In genomic region chr16:58716468-58716867, GRCh38 we compare ENCODE assay signal across 21 cellular contexts.
"Had no signal": no experiment of that assay in that cellular context is flagged by ENCODE, and none has a peak within 500 bp of the region (broad histone marks: within the 10 kb centered on the region; RNA-seq: fewer than 3 reads in every experiment).

No MANE protein-coding gene starts in this region.

- H3K4me2 ChIP-seq: hepatocyte, neural progenitor cell had no signal

- H3K4me3 ChIP-seq: dorsolateral prefrontal cortex, hepatocyte, neural progenitor cell, prostate gland, right lobe of liver, thoracic aorta, transverse colon had no signal

- ATAC-seq: esophagus mucosa; natural killer cell treated with Interleukin-12 subunit alpha and Interleukin-12 subunit beta and Interleukin-15 and Interleukin-18, amount 100 ng/mL, for 72 hours; right lobe of liver; stimulated activated memory B cell treated with anti-CD40 and anti-IgM and Interleukin-4, amounts not matched to agents 10 μg/mL and 1 μg/mL and 100 μg/mL, for 72 hours; stimulated activated naive CD8-positive, alpha-beta T cell treated with anti-CD3 and anti-CD28 coated beads, Interleukin-15, amount 100 ng/mL, for 72 hours had no signal

- DNase-seq: cortex of kidney; dorsolateral prefrontal cortex; effector CD8-positive, alpha-beta T cell; midbrain; occipital lobe; right lobe of liver; stimulated activated CD4-positive, alpha-beta T cell treated with anti-CD3 and anti-CD28 coated beads, Interleukin-4, amount 100 ng/mL, for 1 hour; stimulated activated CD8-positive, alpha-beta memory T cell treated with anti-CD3 and anti-CD28 coated beads, Interleukin-4, amount 100 ng/mL, for 48 hours; stimulated activated naive CD8-positive, alpha-beta T cell treated with anti-CD3 and anti-CD28 coated beads, Interleukin-15, amount 100 ng/mL, for 72 hours; substantia nigra; transverse colon had no signal

- H3K4me1 ChIP-seq: neural progenitor cell, parathyroid adenoma, prostate gland, transverse colon had no signal

- H3K27me3 Mint-ChIP-seq: central memory CD8-positive, alpha-beta T cell; memory B cell; natural killer cell treated with Interleukin-12 subunit alpha and Interleukin-12 subunit beta and Interleukin-15 and Interleukin-18, amount 100 ng/mL, for 72 hours; stimulated activated memory B cell treated with anti-CD40 and anti-IgM and Interleukin-4, amounts not matched to agents 10 μg/mL and 1 μg/mL and 100 μg/mL, for 72 hours; stimulated activated naive CD8-positive, alpha-beta T cell treated with anti-CD3 and anti-CD28 coated beads, Interleukin-15, amount 100 ng/mL, for 72 hours had no signal

- H3K27ac Mint-ChIP-seq: memory B cell; neural progenitor cell; stimulated activated memory B cell treated with anti-CD40 and anti-IgM and Interleukin-4, amounts not matched to agents 10 μg/mL and 1 μg/mL and 100 μg/mL, for 72 hours had no signal

- H3K36me3 ChIP-seq: neural progenitor cell had no signal

- H3K27me3 ChIP-seq: dorsolateral prefrontal cortex, hepatocyte, neural progenitor cell, right lobe of liver, transverse colon had no signal

- H2AFZ ChIP-seq: hepatocyte, neural progenitor cell, parathyroid adenoma had no signal

- H3K9me3 ChIP-seq: prostate gland, right lobe of liver, thoracic aorta, transverse colon had no signal

- H3K27ac ChIP-seq: dorsolateral prefrontal cortex, hepatocyte, neural progenitor cell, parathyroid adenoma, prostate gland, thoracic aorta, transverse colon had no signal

- H3K9me3 Mint-ChIP-seq: central memory CD8-positive, alpha-beta T cell; memory B cell; natural killer cell treated with Interleukin-12 subunit alpha and Interleukin-12 subunit beta and Interleukin-15 and Interleukin-18, amount 100 ng/mL, for 72 hours; neural progenitor cell; stimulated activated memory B cell treated with anti-CD40 and anti-IgM and Interleukin-4, amounts not matched to agents 10 μg/mL and 1 μg/mL and 100 μg/mL, for 72 hours; stimulated activated naive CD8-positive, alpha-beta T cell treated with anti-CD3 and anti-CD28 coated beads, Interleukin-15, amount 100 ng/mL, for 72 hours had no signal

- H3K79me2 ChIP-seq: hepatocyte, parathyroid adenoma had no signal

- H3K4me1 Mint-ChIP-seq: central memory CD8-positive, alpha-beta T cell; memory B cell; neural progenitor cell; stimulated activated memory B cell treated with anti-CD40 and anti-IgM and Interleukin-4, amounts not matched to agents 10 μg/mL and 1 μg/mL and 100 μg/mL, for 72 hours; stimulated activated naive CD8-positive, alpha-beta T cell treated with anti-CD3 and anti-CD28 coated beads, Interleukin-15, amount 100 ng/mL, for 72 hours had no signal

- H3K9ac ChIP-seq: neural progenitor cell, parathyroid adenoma had no signal

- H3K4me3 Mint-ChIP-seq: central memory CD8-positive, alpha-beta T cell; memory B cell; natural killer cell treated with Interleukin-12 subunit alpha and Interleukin-12 subunit beta and Interleukin-15 and Interleukin-18, amount 100 ng/mL, for 72 hours; neural progenitor cell; stimulated activated memory B cell treated with anti-CD40 and anti-IgM and Interleukin-4, amounts not matched to agents 10 μg/mL and 1 μg/mL and 100 μg/mL, for 72 hours; stimulated activated naive CD8-positive, alpha-beta T cell treated with anti-CD3 and anti-CD28 coated beads, Interleukin-15, amount 100 ng/mL, for 72 hours had no signal
